8 cellular contexts compared by ENCODE assay signal in genomic region chr3:52851348-52851747, GRCh38. TPM values are rescaled to one million over a fixed set of nuclear protein-coding genes. Genes with fewer than 3 reads are reported as not detected.
A peak's percentile ranks its signal among the peaks of the same experiment; 100 is the strongest.
DNase-seq lines count a peak whose midpoint lies in the region; ATAC-seq and TF ChIP-seq lines count a peak whose summit lies in the region.

No MANE protein-coding gene starts in this region.

- no peak for ATAC-seq in HG03521 (IDR thresholded peaks at IDR 0.05; ENCODE audit: unreplicated experiment)

- CTCF ChIA-PET in activated naive CD4-positive, alpha-beta T cell treated with anti-CD3 and anti-CD28 coated beads, Interleukin-2, amount 10 ng/mL, durations not matched to agents 7 days and 5 days (lab: Charles Lee) = interaction anchor here (0.6 to 1.6 kb wide), 7 partner anchors 10 to 278 kb away, joined by 3 to 8 read pairs (median 4); no protein-coding TSS in a partner anchor

- DNase-seq in CD14-positive monocyte (ENCODE audit: low spot score) (no peak), GM19240 (ENCODE audit: insufficient read length, low spot score) (peak; percentile 50), NCI-H510A (lab: John Stamatoyannopoulos, UW) (peak; percentile 27), hepatic stellate cell (ENCODE audit: low spot score) (peak; percentile 45), C1 segment of cervical spinal cord (lab: John Stamatoyannopoulos, UW) (no peak)
- peak; percentile 51 for DNase-seq in activated naive CD4-positive, alpha-beta T cell treated with anti-CD3 and anti-CD28 coated beads, Interleukin-2, amount 10 ng/mL, durations not matched to agents 7 days and 5 days
- peak; percentile 30 for DNase-seq in stimulated activated CD4-positive, alpha-beta T cell treated with anti-CD3 and anti-CD28 coated beads, Interleukin-4, amount 100 ng/mL, for 24 hours

- peak; percentile 68 for TF ChIP-seq CTCF in CD14-positive monocyte (IDR thresholded peaks at IDR 0.05)

- H3K36me3 Mint-ChIP-seq in CD14-positive monocyte = peaks cover 77 to 86% of the 10 kb centered on the region in 2 donors
- peaks cover 7% of the 10 kb centered on the region for H3K36me3 Mint-ChIP-seq in activated naive CD4-positive, alpha-beta T cell treated with anti-CD3 and anti-CD28 coated beads, Interleukin-2, amount 10 ng/mL, durations not matched to agents 7 days and 5 days

- H3K4me3 Mint-ChIP-seq in CD14-positive monocyte = no peak overlapping the region
- H3K4me3 Mint-ChIP-seq in activated naive CD4-positive, alpha-beta T cell treated with anti-CD3 and anti-CD28 coated beads, Interleukin-2, amount 10 ng/mL, durations not matched to agents 7 days and 5 days = no peak overlapping the region

- intact Hi-C loops in CD14-positive monocyte (cut with micrococcal nuclease) = loop anchor here (5.0 kb wide), 2 partner anchors 81 to 221 kb away; no protein-coding TSS in a partner anchor

- H3K27me3 Mint-ChIP-seq in CD14-positive monocyte (ENCODE audit: low read depth in 3 of 3) = peaks cover 0 to 2% (median 0%) of the 10 kb centered on the region in 3 donors
- no peaks in the 10 kb centered on the region for H3K27me3 Mint-ChIP-seq in activated naive CD4-positive, alpha-beta T cell treated with anti-CD3 and anti-CD28 coated beads, Interleukin-2, amount 10 ng/mL, durations not matched to agents 7 days and 5 days

- H3K27ac Mint-ChIP-seq in CD14-positive monocyte = no peak overlapping the region
- H3K27ac Mint-ChIP-seq in activated naive CD4-positive, alpha-beta T cell treated with anti-CD3 and anti-CD28 coated beads, Interleukin-2, amount 10 ng/mL, durations not matched to agents 7 days and 5 days = peak overlapping the region; percentile 56

- H3K9me3 Mint-ChIP-seq in CD14-positive monocyte = no peaks in the 10 kb centered on the region
- H3K9me3 Mint-ChIP-seq in activated naive CD4-positive, alpha-beta T cell treated with anti-CD3 and anti-CD28 coated beads, Interleukin-2, amount 10 ng/mL, durations not matched to agents 7 days and 5 days = no peaks in the 10 kb centered on the region

- H3K4me1 Mint-ChIP-seq in CD14-positive monocyte = peaks cover 4% of the 10 kb centered on the region
- H3K4me1 Mint-ChIP-seq in activated naive CD4-positive, alpha-beta T cell treated with anti-CD3 and anti-CD28 coated beads, Interleukin-2, amount 10 ng/mL, durations not matched to agents 7 days and 5 days = peaks cover 4% of the 10 kb centered on the region

RNA-seq across cellular contexts. Expression of gene MUSTN1, which starts 16.5 kb away (rescaled TPM):
- polyA plus RNA-seq in CD14-positive monocyte = under 1 TPM in 1 of 2 donors, not detected in 1; 0.29 TPM

RNA-seq across cellular contexts. Expression of gene ITIH4, which starts 20.9 kb away (rescaled TPM):
- polyA plus RNA-seq in CD14-positive monocyte = under 1 TPM in 1 of 2 donors, not detected in 1; 0.59 TPM

RNA-seq across cellular contexts. Expression of gene STIMATE, which starts 46.0 kb away (rescaled TPM):
- polyA plus RNA-seq in CD14-positive monocyte = 10 to 100 TPM in 1 of 2 donors, 1 to 10 TPM in 1; 8.9 to 11.7 TPM

RNA-seq across cellular contexts. Expression of gene ITIH3, which starts 56.8 kb away (rescaled TPM):
- polyA plus RNA-seq in CD14-positive monocyte = not detected

Comparison
In these comparisons a context has a peak if more than half of its experiments do, and no peak if none do; other contexts are left out.
1. DNase-seq: peak in GM19240 (single experiment), NCI-H510A (single experiment), activated naive CD4-positive, alpha-beta T cell treated with anti-CD3 and anti-CD28 coated beads, Interleukin-2, amount 10 ng/mL, durations not matched to agents 7 days and 5 days (single experiment), hepatic stellate cell (single experiment) and stimulated activated CD4-positive, alpha-beta T cell treated with anti-CD3 and anti-CD28 coated beads, Interleukin-4, amount 100 ng/mL, for 24 hours (single experiment); none in CD14-positive monocyte (single experiment) and C1 segment of cervical spinal cord (0 of 14).